Comparison of ENCODE assay signal across 1 cellular context in genomic region chr17:83089322-83090156, GRCh38.
TF ChIP-seq lines count a peak whose summit lies in the region.

No MANE protein-coding gene starts in this region.

TF ChIP-seq in WTC11, 78 proteins besides CTCF, POLR2A, EP300 and RAD21 (continued from another document):
- TF ChIP-seq ZNF281 (CRISPR knock-in tag; IDR thresholded peaks at IDR 0.05) (no peak), ZNF232 (CRISPR knock-in tag; IDR thresholded peaks at IDR 0.05) (no peak), SMAD3 (CRISPR knock-in tag; IDR thresholded peaks at IDR 0.05; ENCODE audit: borderline replicate concordance) (no peak)
